ENCODE assay signal across 28 cellular contexts in the genomic region with DNA sequence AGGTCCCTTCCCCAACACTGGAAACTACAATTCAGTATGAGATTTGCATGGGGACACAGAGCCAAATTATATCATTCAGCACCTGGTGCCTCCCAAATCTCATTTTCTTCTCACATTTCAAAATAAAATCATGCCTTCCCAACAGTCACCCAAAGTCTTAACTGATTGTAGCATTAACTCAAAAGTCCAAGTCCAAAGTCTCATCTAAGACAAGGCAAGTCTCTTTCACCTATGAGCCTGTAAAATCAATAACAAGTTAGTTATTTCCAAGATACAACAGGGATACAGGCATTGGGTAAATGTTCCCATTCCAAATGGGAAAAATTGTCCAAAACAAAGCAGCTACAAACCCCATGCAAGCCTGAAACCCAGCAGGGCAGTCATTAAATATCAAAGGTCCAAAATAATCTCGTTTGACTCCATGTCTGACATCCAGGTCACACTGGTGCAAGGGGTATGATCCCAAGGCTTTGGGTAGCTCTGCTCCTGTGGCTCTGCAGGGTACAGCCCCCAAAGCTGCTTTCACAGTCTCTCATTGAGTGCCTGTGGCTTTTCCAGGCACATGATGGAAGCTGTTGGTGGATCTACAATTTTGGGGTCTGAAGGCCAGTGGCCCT.
"Had no signal": no experiment of that assay in that cellular context is flagged by ENCODE, and none has a peak within 500 bp of the region (broad histone marks: within the 10 kb centered on the region; RNA-seq: fewer than 3 reads in every experiment).

No MANE protein-coding gene starts in this region.

- H3K27ac ChIP-seq: colonic mucosa, coronary artery, dorsolateral prefrontal cortex, epithelial cell of prostate, esophagus muscularis mucosa, esophagus squamous epithelium, foreskin keratinocyte, gastrocnemius medialis, gastroesophageal sphincter, heart left ventricle, heart right ventricle had no signal

- ATAC-seq: effector memory CD8-positive, alpha-beta T cell; esophagus mucosa; foreskin keratinocyte; gastrocnemius medialis; gastroesophageal sphincter; heart left ventricle; heart right ventricle had no signal

- FAIRE-seq: colon, endometrium, endothelial cell of umbilical vein, frontal cortex had no signal

- H3K27me3 ChIP-seq: colonic mucosa, dorsolateral prefrontal cortex, esophagus muscularis mucosa, esophagus squamous epithelium, foreskin keratinocyte, gastrocnemius medialis, gastroesophageal sphincter, heart left ventricle, heart right ventricle had no signal

- H3K4me1 ChIP-seq: colonic mucosa, esophagus muscularis mucosa, esophagus squamous epithelium, foreskin keratinocyte, gastrocnemius medialis, gastroesophageal sphincter, heart left ventricle, heart right ventricle had no signal

- H3K4me3 ChIP-seq: colonic mucosa, coronary artery, dorsolateral prefrontal cortex, esophagus muscularis mucosa, esophagus squamous epithelium, gastrocnemius medialis, gastroesophageal sphincter, heart left ventricle, heart right ventricle had no signal

- DNase-seq: colonic mucosa; cortex of kidney; dermis blood vessel endothelial cell; dorsolateral prefrontal cortex; effector CD4-positive, alpha-beta T cell; effector CD8-positive, alpha-beta T cell; effector memory CD4-positive, alpha-beta T cell; effector memory CD8-positive, alpha-beta T cell; endodermal cell; erythroblast; esophagus squamous epithelium; foreskin fibroblast; foreskin keratinocyte; foreskin melanocyte; gastrocnemius medialis; glutamatergic neuron; head of caudate nucleus; heart left ventricle; heart right ventricle had no signal

- H3K36me3 ChIP-seq: colonic mucosa, esophagus muscularis mucosa, esophagus squamous epithelium, gastrocnemius medialis, gastroesophageal sphincter, heart left ventricle, heart right ventricle had no signal

- H3K9me3 ChIP-seq: colonic mucosa, gastrocnemius medialis had no signal
